1 cellular context compared by ENCODE assay signal in the genomic region with DNA sequence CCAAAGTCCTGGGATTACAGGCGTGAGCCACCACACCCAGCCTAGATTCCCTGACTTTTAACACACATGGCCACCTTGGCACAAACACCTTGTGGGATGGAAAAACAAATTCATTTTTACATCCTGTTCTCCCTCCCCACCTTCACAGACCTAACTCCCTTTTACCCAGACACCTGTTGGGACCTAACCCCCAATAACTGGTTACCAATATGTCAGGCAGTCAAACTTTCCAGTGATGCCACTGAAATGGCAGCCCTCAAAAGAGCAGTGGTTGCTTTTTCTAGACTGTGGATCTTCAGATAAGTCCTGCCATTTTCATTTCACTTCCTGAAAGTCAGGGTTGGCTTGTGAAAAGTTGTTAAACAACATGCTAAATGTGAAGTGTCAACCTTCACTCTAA.
TF ChIP-seq lines count a peak whose summit lies in the region.

No MANE protein-coding gene starts in this region.

TF ChIP-seq in SK-N-SH treated with all-trans-retinoic acid at 6 μM for 48 hours, 23 proteins besides CTCF, POLR2A, EP300 and RAD21:
- TF ChIP-seq, protein P1, sequence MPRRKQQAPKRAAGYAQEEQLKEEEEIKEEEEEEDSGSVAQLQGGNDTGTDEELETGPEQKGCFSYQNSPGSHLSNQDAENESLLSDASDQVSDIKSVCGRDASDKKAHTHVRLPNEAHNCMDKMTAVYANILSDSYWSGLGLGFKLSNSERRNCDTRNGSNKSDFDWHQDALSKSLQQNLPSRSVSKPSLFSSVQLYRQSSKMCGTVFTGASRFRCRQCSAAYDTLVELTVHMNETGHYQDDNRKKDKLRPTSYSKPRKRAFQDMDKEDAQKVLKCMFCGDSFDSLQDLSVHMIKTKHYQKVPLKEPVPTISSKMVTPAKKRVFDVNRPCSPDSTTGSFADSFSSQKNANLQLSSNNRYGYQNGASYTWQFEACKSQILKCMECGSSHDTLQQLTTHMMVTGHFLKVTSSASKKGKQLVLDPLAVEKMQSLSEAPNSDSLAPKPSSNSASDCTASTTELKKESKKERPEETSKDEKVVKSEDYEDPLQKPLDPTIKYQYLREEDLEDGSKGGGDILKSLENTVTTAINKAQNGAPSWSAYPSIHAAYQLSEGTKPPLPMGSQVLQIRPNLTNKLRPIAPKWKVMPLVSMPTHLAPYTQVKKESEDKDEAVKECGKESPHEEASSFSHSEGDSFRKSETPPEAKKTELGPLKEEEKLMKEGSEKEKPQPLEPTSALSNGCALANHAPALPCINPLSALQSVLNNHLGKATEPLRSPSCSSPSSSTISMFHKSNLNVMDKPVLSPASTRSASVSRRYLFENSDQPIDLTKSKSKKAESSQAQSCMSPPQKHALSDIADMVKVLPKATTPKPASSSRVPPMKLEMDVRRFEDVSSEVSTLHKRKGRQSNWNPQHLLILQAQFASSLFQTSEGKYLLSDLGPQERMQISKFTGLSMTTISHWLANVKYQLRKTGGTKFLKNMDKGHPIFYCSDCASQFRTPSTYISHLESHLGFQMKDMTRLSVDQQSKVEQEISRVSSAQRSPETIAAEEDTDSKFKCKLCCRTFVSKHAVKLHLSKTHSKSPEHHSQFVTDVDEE (CRISPR knock-in tag; IDR thresholded peaks at IDR 0.05), result no peak
- TF ChIP-seq CREB5 (CRISPR knock-in tag; IDR thresholded peaks at IDR 0.05; ENCODE audit: low read depth) (no peak), CSDC2 (CRISPR knock-in tag; IDR thresholded peaks at IDR 0.05) (no peak), OSR1 (CRISPR knock-in tag; IDR thresholded peaks at IDR 0.05) (no peak), ZNF565 (CRISPR knock-in tag; conservative IDR thresholded peaks at IDR 0.05; ENCODE audit: low read depth) (no peak), TOX (CRISPR knock-in tag; IDR thresholded peaks at IDR 0.05; ENCODE audit: borderline replicate concordance) (no peak), ISL1 (CRISPR knock-in tag; IDR thresholded peaks at IDR 0.05) (no peak), ZNF70 (CRISPR knock-in tag; IDR thresholded peaks at IDR 0.05) (no peak), RARB (CRISPR knock-in tag; IDR thresholded peaks at IDR 0.05) (no peak), ESRRG (CRISPR knock-in tag; IDR thresholded peaks at IDR 0.05) (no peak)
